26 cellular contexts compared by ENCODE assay signal in genomic region chr2:60433021-60433596, GRCh38.
A peak's percentile ranks its signal among the peaks of the same experiment; 100 is the strongest.
DNase-seq lines count a peak whose midpoint lies in the region; ATAC-seq, FAIRE-seq and TF ChIP-seq lines count a peak whose summit lies in the region.
"Had no signal": no experiment of that assay in that cellular context is flagged by ENCODE, and none has a peak within 500 bp of the region (broad histone marks: within the 10 kb centered on the region; RNA-seq: fewer than 3 reads in every experiment).

No MANE protein-coding gene starts in this region.

- no peaks in the 10 kb centered on the region for H3K4me1 ChIP-seq in transverse colon
- H3K4me1 ChIP-seq: BE2C, lower lobe of right lung, tibial nerve had no signal

- no peak overlapping the region for H3K4me3 ChIP-seq in transverse colon
- H3K4me3 ChIP-seq: lower lobe of right lung, tibial nerve had no signal

- H3K27me3 Mint-ChIP-seq in stimulated activated naive CD8-positive, alpha-beta T cell treated with anti-CD3 and anti-CD28 coated beads, Interleukin-15, amount 100 ng/mL, for 72 hours, result no peaks in the 10 kb centered on the region
- H3K27me3 Mint-ChIP-seq in activated B cell treated with CpG ODN at 0.5 μM for 24 hours (no peaks in the 10 kb centered on the region), memory B cell (no peaks in the 10 kb centered on the region)
- H3K27me3 Mint-ChIP-seq in CD4-positive, alpha-beta T cell, result no peaks in the 10 kb centered on the region
- H3K27me3 Mint-ChIP-seq: IgD-negative memory B cell had no signal

- no peaks in the 10 kb centered on the region for H3K9me3 ChIP-seq in CD4-positive, alpha-beta T cell (ENCODE audit: control insufficient read depth, low read length)
- no peaks in the 10 kb centered on the region for H3K9me3 ChIP-seq in transverse colon
- H3K9me3 ChIP-seq: BE2C, lower lobe of right lung, neutrophil, tibial nerve had no signal

- TF ChIP-seq POLR2A in transverse colon (IDR thresholded peaks at IDR 0.05), result no peak

- TF ChIP-seq EP300 in transverse colon (IDR thresholded peaks at IDR 0.05; ENCODE audit: low read depth), result no peak

- no peaks in the 10 kb centered on the region for H3K4me1 Mint-ChIP-seq in stimulated activated naive CD8-positive, alpha-beta T cell treated with anti-CD3 and anti-CD28 coated beads, Interleukin-15, amount 100 ng/mL, for 72 hours
- peaks cover 51% of the 10 kb centered on the region for H3K4me1 Mint-ChIP-seq in activated B cell treated with CpG ODN at 0.5 μM for 24 hours
- H3K4me1 Mint-ChIP-seq in memory B cell, result peaks cover 31% of the 10 kb centered on the region
- no peaks in the 10 kb centered on the region for H3K4me1 Mint-ChIP-seq in CD4-positive, alpha-beta T cell (ENCODE audit: low read depth)

- no peaks in the 10 kb centered on the region for H3K9me3 Mint-ChIP-seq in stimulated activated naive CD8-positive, alpha-beta T cell treated with anti-CD3 and anti-CD28 coated beads, Interleukin-15, amount 100 ng/mL, for 72 hours
- no peaks in the 10 kb centered on the region for H3K9me3 Mint-ChIP-seq in activated B cell treated with CpG ODN at 0.5 μM for 24 hours
- no peaks in the 10 kb centered on the region for H3K9me3 Mint-ChIP-seq in memory B cell
- H3K9me3 Mint-ChIP-seq in CD4-positive, alpha-beta T cell, result no peaks in the 10 kb centered on the region
- H3K9me3 Mint-ChIP-seq: activated T-cell treated with anti-CD3 and anti-CD28 coated beads, Interleukin-2, amount 50 U/mL, for 72 hours had no signal

- POLR2A ChIA-PET in activated B cell treated with CpG ODN at 0.5 μM for 24 hours (lab: Charles Lee), result interaction anchor here (0.6 to 3.0 kb wide), 7 partner anchors 13 to 117 kb away, joined by 3 to 17 read pairs (median 4); no protein-coding TSS in a partner anchor
- POLR2A ChIA-PET in CD4-positive, alpha-beta T cell (lab: Charles Lee), result no interaction called here

- no peak overlapping the region for H3K27ac Mint-ChIP-seq in stimulated activated naive CD8-positive, alpha-beta T cell treated with anti-CD3 and anti-CD28 coated beads, Interleukin-15, amount 100 ng/mL, for 72 hours
- H3K27ac Mint-ChIP-seq in activated B cell treated with CpG ODN at 0.5 μM for 24 hours (peak overlapping the region; percentile 21), memory B cell (peak overlapping the region; percentile 65)
- no peak overlapping the region for H3K27ac Mint-ChIP-seq in CD4-positive, alpha-beta T cell
- H3K27ac Mint-ChIP-seq: activated T-cell treated with anti-CD3 and anti-CD28 coated beads, Interleukin-2, amount 50 U/mL, for 72 hours; IgD-negative memory B cell had no signal

- in situ Hi-C loops in transverse colon (cut with MboI; ENCODE audit: low pct_ligation_motif_present in 1 of 4, low pct_unique_long_range_greater_than_20kb in 1 of 4, low sequenced_read_pairs in 3 of 4), result no loop called here

- H3K27me3 ChIP-seq in CD4-positive, alpha-beta T cell (ENCODE audit: control insufficient read depth, insufficient read depth, low read length), result no peaks in the 10 kb centered on the region
- no peaks in the 10 kb centered on the region for H3K27me3 ChIP-seq in transverse colon
- H3K27me3 ChIP-seq: BE2C, neutrophil, tibial nerve had no signal

- no peaks in the 10 kb centered on the region for H3K36me3 ChIP-seq in transverse colon
- H3K36me3 ChIP-seq: BE2C, lower lobe of right lung, neutrophil, tibial nerve, WERI-Rb-1 had no signal

- H3K4me3 Mint-ChIP-seq in stimulated activated naive CD8-positive, alpha-beta T cell treated with anti-CD3 and anti-CD28 coated beads, Interleukin-15, amount 100 ng/mL, for 72 hours, result no peak overlapping the region
- no peak overlapping the region for H3K4me3 Mint-ChIP-seq in activated B cell treated with CpG ODN at 0.5 μM for 24 hours
- H3K4me3 Mint-ChIP-seq in memory B cell, result no peak overlapping the region
- H3K4me3 Mint-ChIP-seq in CD4-positive, alpha-beta T cell, result no peak overlapping the region
- H3K4me3 Mint-ChIP-seq: activated T-cell treated with anti-CD3 and anti-CD28 coated beads, Interleukin-2, amount 50 U/mL, for 72 hours had no signal

- CTCF ChIA-PET in activated B cell treated with CpG ODN at 0.5 μM for 24 hours (lab: Charles Lee), result interaction anchor here (0.5 kb wide), 1 partner anchor 1302 kb away, joined by 3 read pairs; no protein-coding TSS in a partner anchor
- CTCF ChIA-PET in CD4-positive, alpha-beta T cell (lab: Charles Lee), result no interaction called here

- WGBS in transverse colon (ENCODE audit: low coverage in 1 of 2), 2 donors, result 75 to 90% methylated on average over 2 to 5 of the region's 5 CpGs

- FAIRE-seq in urothelium cell line (lab: Jason Lieb, UNC), result peak; percentile 89
- FAIRE-seq: endometrium, kidney had no signal

- H3K36me3 Mint-ChIP-seq in activated B cell treated with CpG ODN at 0.5 μM for 24 hours (ENCODE audit: low read depth) (no peaks in the 10 kb centered on the region), memory B cell (no peaks in the 10 kb centered on the region)
- H3K36me3 Mint-ChIP-seq in CD4-positive, alpha-beta T cell (ENCODE audit: low read depth), result no peaks in the 10 kb centered on the region
- H3K36me3 Mint-ChIP-seq: IgD-negative memory B cell had no signal

- DNase-seq in stimulated activated naive CD8-positive, alpha-beta T cell treated with anti-CD3 and anti-CD28 coated beads, Interleukin-15, amount 100 ng/mL, for 72 hours, result no peak
- no peak for DNase-seq in stimulated activated naive CD8-positive, alpha-beta T cell treated with anti-CD3 and anti-CD28 coated beads, Interleukin-15, Interleukin-2, amounts not matched to agents 100 U/mL and 50 U/mL, for 24 hours
- no peak for DNase-seq in activated B cell treated with CpG ODN at 0.5 μM for 24 hours
- DNase-seq in memory B cell (ENCODE audit: low spot score in 2 of 2), result no peak
- no peak for DNase-seq in urothelium cell line (ENCODE audit: low spot score)
- DNase-seq in CD4-positive, alpha-beta T cell, result no peak
- no peak for DNase-seq in transverse colon
- DNase-seq: activated CD4-positive, alpha-beta T cell treated with anti-CD3 and anti-CD28 coated beads, Interleukin-2, amount 50 U/mL, for 1 hour; activated naive CD4-positive, alpha-beta T cell; activated T-cell treated with anti-CD3 and anti-CD28 coated beads, Interleukin-2, amount 50 U/mL, for 72 hours; BE2C; GOT3; kidney; lower lobe of right lung; NCI-H1092; NCI-H1694 treated with DMSO at 0.1 percent for 48 hours; NCI-H2171; NCI-H510A; SW 1271; T-helper 9 cell had no signal

- H3K27ac ChIP-seq in CD4-positive, alpha-beta T cell (ENCODE audit: low read depth, low read length), result no peak overlapping the region
- no peak overlapping the region for H3K27ac ChIP-seq in transverse colon
- H3K27ac ChIP-seq: lower lobe of right lung, neutrophil, tibial nerve, WERI-Rb-1 had no signal

- TF ChIP-seq CTCF in activated B cell treated with CpG ODN at 0.5 μM for 24 hours (IDR thresholded peaks at IDR 0.05) (no peak), transverse colon (IDR thresholded peaks at IDR 0.05) (no peak)
- no peak for TF ChIP-seq CTCF in CD4-positive, alpha-beta T cell (IDR thresholded peaks at IDR 0.05)

- peak; percentile 42 for ATAC-seq in stimulated activated naive CD8-positive, alpha-beta T cell treated with anti-CD3 and anti-CD28 coated beads, Interleukin-15, amount 100 ng/mL, for 72 hours
- no peak for ATAC-seq in stimulated activated naive CD8-positive, alpha-beta T cell treated with anti-CD3 and anti-CD28 coated beads, Interleukin-15, Interleukin-2, amounts not matched to agents 100 U/mL and 50 U/mL, for 24 hours
- ATAC-seq in activated B cell treated with CpG ODN at 0.5 μM for 24 hours (ENCODE audit: low read depth), result peak; percentile 71
- no peak for ATAC-seq in memory B cell (ENCODE audit: low read depth)
- no peak for ATAC-seq in CD4-positive, alpha-beta T cell (ENCODE audit: poor library complexity)
- no peak for ATAC-seq in GM18909 (IDR thresholded peaks at IDR 0.05; ENCODE audit: poor library complexity, unreplicated experiment)
- ATAC-seq: activated T-cell treated with anti-CD3 and anti-CD28 coated beads, Interleukin-2, amount 50 U/mL, for 72 hours; lower lobe of right lung had no signal

- intact Hi-C loops in activated B cell treated with CpG ODN at 0.5 μM for 24 hours (cut with micrococcal nuclease), result loop anchor here (10.0 kb wide), 1 partner anchor 548 kb away; no protein-coding TSS in a partner anchor
- intact Hi-C loops in CD4-positive, alpha-beta T cell (cut with DNase I, micrococcal nuclease), result no loop called here
- intact Hi-C loops in transverse colon (cut with DNase I; ENCODE audit: low total_unique reads), result no loop called here

Comparison
In these comparisons a context has a peak if more than half of its experiments do, and no peak if none do; other contexts are left out.
1. ATAC-seq: peak in stimulated activated naive CD8-positive, alpha-beta T cell treated with anti-CD3 and anti-CD28 coated beads, Interleukin-15, amount 100 ng/mL, for 72 hours (single experiment) and activated B cell treated with CpG ODN at 0.5 μM for 24 hours (single experiment); none in stimulated activated naive CD8-positive, alpha-beta T cell treated with anti-CD3 and anti-CD28 coated beads, Interleukin-15, Interleukin-2, amounts not matched to agents 100 U/mL and 50 U/mL, for 24 hours (single experiment), memory B cell (single experiment), CD4-positive, alpha-beta T cell (single experiment) and GM18909 (single experiment).
2. H3K27ac Mint-ChIP-seq: peak in activated B cell treated with CpG ODN at 0.5 μM for 24 hours (single experiment) and memory B cell (single experiment); none in stimulated activated naive CD8-positive, alpha-beta T cell treated with anti-CD3 and anti-CD28 coated beads, Interleukin-15, amount 100 ng/mL, for 72 hours (0 of 2) and CD4-positive, alpha-beta T cell (single experiment).